25 cellular contexts compared by ENCODE assay signal in genomic region chr6:136654086-136654485, GRCh38.
DNase-seq lines count a peak whose midpoint lies in the region; ATAC-seq and TF ChIP-seq lines count a peak whose summit lies in the region.
"Had no signal": no experiment of that assay in that cellular context is flagged by ENCODE, and none has a peak within 500 bp of the region (broad histone marks: within the 10 kb centered on the region; RNA-seq: fewer than 3 reads in every experiment).

No MANE protein-coding gene starts in this region.

- H3K4me3 Mint-ChIP-seq in WTC11: no peak overlapping the region
- H3K4me3 Mint-ChIP-seq: activated B cell treated with CpG ODN at 0.5 μM for 24 hours; activated CD4-positive, alpha-beta memory T cell treated with anti-CD3 and anti-CD28 coated beads for 36 hours; activated naive CD8-positive, alpha-beta T cell treated with anti-CD3 and anti-CD28 coated beads, Interleukin-2, amount 10 ng/mL, durations not matched to agents 7 days and 5 days; effector memory CD8-positive, alpha-beta T cell had no signal

- H3K27me3 Mint-ChIP-seq in WTC11 (ENCODE audit: low read depth): no peaks in the 10 kb centered on the region
- H3K27me3 Mint-ChIP-seq: activated B cell treated with CpG ODN at 0.5 μM for 24 hours; activated CD4-positive, alpha-beta memory T cell treated with anti-CD3 and anti-CD28 coated beads for 36 hours; activated naive CD8-positive, alpha-beta T cell treated with anti-CD3 and anti-CD28 coated beads, Interleukin-2, amount 10 ng/mL, durations not matched to agents 7 days and 5 days; effector memory CD8-positive, alpha-beta T cell had no signal

- WGBS in SK-N-SH (ENCODE audit: low lambda C conversion rate): 98% methylated on average over 2 of the region's 2 CpGs

- peaks cover 0 to 3% of the 10 kb centered on the region in 2 experiments for H3K36me3 ChIP-seq in SK-N-SH (replicated peaks in 1 of 2; ENCODE audit: control insufficient read depth in 1 of 2, insufficient read depth in 2 of 2, low read length in 1 of 2)
- H3K36me3 ChIP-seq: transverse colon had no signal

- TF ChIP-seq RAD21 in SK-N-SH (IDR thresholded peaks at IDR 0.05; ENCODE audit: low read length): no peak

- no peaks in the 10 kb centered on the region for H3K9me3 ChIP-seq in SK-N-SH
- H3K9me3 ChIP-seq: A549, BLaER1, body of pancreas, heart left ventricle, transverse colon had no signal

- no peaks in the 10 kb centered on the region for H3K4me1 Mint-ChIP-seq in WTC11
- H3K4me1 Mint-ChIP-seq: activated B cell treated with CpG ODN at 0.5 μM for 24 hours had no signal

- TF ChIP-seq EP300 in SK-N-SH (IDR thresholded peaks at IDR 0.05; ENCODE audit: borderline replicate concordance in 1 of 2, low read depth in 1 of 2, low read length in 1 of 2): no peak

- H3F3A ChIP-seq in SK-N-SH (replicated peaks; ENCODE audit: insufficient read depth): peaks cover 3% of the 10 kb centered on the region

- no peaks in the 10 kb centered on the region for H3K9me2 ChIP-seq in SK-N-SH

- H3K9ac ChIP-seq in SK-N-SH: no peak overlapping the region
- H3K9ac ChIP-seq: BLaER1 had no signal

- no peaks in the 10 kb centered on the region for H4K20me1 ChIP-seq in SK-N-SH (ENCODE audit: insufficient read depth)
- H4K20me1 ChIP-seq: BLaER1 had no signal

- DNase-seq in SK-N-SH (no peak), WTC11 (ENCODE audit: low spot score) (no peak), fibroblast of the aortic adventitia (ENCODE audit: low read depth) (no peak), A172 (ENCODE audit: low spot score) (no peak), retina (no peak)
- DNase-seq: activated B cell treated with CpG ODN at 0.5 μM for 24 hours; activated CD4-positive, alpha-beta memory T cell treated with anti-CD3 and anti-CD28 coated beads for 36 hours; activated effector memory CD4-positive, alpha-beta T cell treated with Interleukin-2 at 50 U/mL for 16 hours; activated naive CD8-positive, alpha-beta T cell treated with anti-CD3 and anti-CD28 coated beads, Interleukin-2, amount 10 ng/mL, durations not matched to agents 7 days and 5 days; body of pancreas; COR-L47; effector memory CD8-positive, alpha-beta T cell; heart left ventricle; mammary epithelial cell; NCI-H1105; NCI-H1930; NCI-H226; NCI-H82; Right ventricle myocardium superior; transverse colon had no signal

- CTCF ChIA-PET in SK-N-SH (lab: Yijun Ruan, JAX) (interaction anchor here (2.3 kb wide), 1 partner anchor 10 kb away, joined by 20 read pairs; no protein-coding TSS in a partner anchor), WTC11 (lab: Charles Lee) (interaction anchor here (1.9 kb wide), 1 partner anchor 138 kb away, joined by 5 read pairs; the partner anchor contains the start of gene MAP3K5)

- H3K27me3 ChIP-seq in SK-N-SH (ENCODE audit: insufficient read depth): no peaks in the 10 kb centered on the region
- H3K27me3 ChIP-seq: BLaER1, body of pancreas, heart left ventricle, transverse colon had no signal

- no peaks in the 10 kb centered on the region for H3K79me2 ChIP-seq in SK-N-SH (ENCODE audit: insufficient read depth)

- no peak overlapping the region for H2AFZ ChIP-seq in SK-N-SH (ENCODE audit: low read depth)

- TF ChIP-seq CTCF in SK-N-SH (IDR thresholded peaks at IDR 0.05) (peak; percentile 18; the same call in 1 of the 2 replicates), WTC11 (IDR thresholded peaks at IDR 0.05) (no peak), fibroblast of the aortic adventitia (IDR thresholded peaks at IDR 0.05; ENCODE audit: insufficient read depth, low read length) (peak; percentile 27)

- no peak overlapping the region for H3K27ac ChIP-seq in SK-N-SH (ENCODE audit: low read depth in 2 of 2, low read length in 1 of 2)
- H3K27ac ChIP-seq: A549, BLaER1, heart left ventricle, transverse colon had no signal

- ATAC-seq in SK-N-SH treated with all-trans-retinoic acid at 6 μM for 48 hours (no peak), WTC11 (peak; percentile 50; the same call in 1 of the 2 replicates), HG03378 (IDR thresholded peaks at IDR 0.05; ENCODE audit: unreplicated experiment) (no peak), esophagus mucosa (no peak)
- ATAC-seq: A549; body of pancreas; effector memory CD8-positive, alpha-beta T cell; heart left ventricle had no signal

- POLR2A ChIA-PET in SK-N-SH (lab: Yijun Ruan, JAX) (no interaction called here), WTC11 (lab: Charles Lee) (no interaction called here)

- no peak overlapping the region for H3K4me2 ChIP-seq in SK-N-SH
- H3K4me2 ChIP-seq: A549, BLaER1 had no signal

- no peaks in the 10 kb centered on the region for H3K36me3 Mint-ChIP-seq in WTC11

- H3K27ac Mint-ChIP-seq in WTC11: no peak overlapping the region
- H3K27ac Mint-ChIP-seq: activated B cell treated with CpG ODN at 0.5 μM for 24 hours; activated CD4-positive, alpha-beta memory T cell treated with anti-CD3 and anti-CD28 coated beads for 36 hours; activated naive CD8-positive, alpha-beta T cell treated with anti-CD3 and anti-CD28 coated beads, Interleukin-2, amount 10 ng/mL, durations not matched to agents 7 days and 5 days had no signal

- no peaks in the 10 kb centered on the region for H3K4me1 ChIP-seq in SK-N-SH (ENCODE audit: control insufficient read depth in 1 of 2, insufficient read depth in 2 of 2, low read depth in 1 of 2, low read length in 1 of 2)
- H3K4me1 ChIP-seq: A549, heart left ventricle, transverse colon had no signal

- H3K4me3 ChIP-seq in SK-N-SH (ENCODE audit: low read depth in 2 of 2, low read length in 1 of 2): no peak overlapping the region
- H3K4me3 ChIP-seq in fibroblast of the aortic adventitia (ENCODE audit: low read depth, low read length): no peak overlapping the region
- H3K4me3 ChIP-seq: A549, BLaER1, body of pancreas, heart left ventricle, transverse colon had no signal

- no peaks in the 10 kb centered on the region for H3K9me3 Mint-ChIP-seq in WTC11
- H3K9me3 Mint-ChIP-seq: activated B cell treated with CpG ODN at 0.5 μM for 24 hours; activated CD4-positive, alpha-beta memory T cell treated with anti-CD3 and anti-CD28 coated beads for 36 hours; activated naive CD8-positive, alpha-beta T cell treated with anti-CD3 and anti-CD28 coated beads, Interleukin-2, amount 10 ng/mL, durations not matched to agents 7 days and 5 days; effector memory CD8-positive, alpha-beta T cell had no signal

TF ChIP-seq in SK-N-SH treated with all-trans-retinoic acid at 6 μM for 48 hours, 23 proteins besides CTCF, POLR2A, EP300 and RAD21:
- TF ChIP-seq SNAI2 (CRISPR knock-in tag; IDR thresholded peaks at IDR 0.05): no peak

TF ChIP-seq in WTC11, 78 proteins besides CTCF, POLR2A, EP300 and RAD21:
- TF ChIP-seq, protein P1, sequence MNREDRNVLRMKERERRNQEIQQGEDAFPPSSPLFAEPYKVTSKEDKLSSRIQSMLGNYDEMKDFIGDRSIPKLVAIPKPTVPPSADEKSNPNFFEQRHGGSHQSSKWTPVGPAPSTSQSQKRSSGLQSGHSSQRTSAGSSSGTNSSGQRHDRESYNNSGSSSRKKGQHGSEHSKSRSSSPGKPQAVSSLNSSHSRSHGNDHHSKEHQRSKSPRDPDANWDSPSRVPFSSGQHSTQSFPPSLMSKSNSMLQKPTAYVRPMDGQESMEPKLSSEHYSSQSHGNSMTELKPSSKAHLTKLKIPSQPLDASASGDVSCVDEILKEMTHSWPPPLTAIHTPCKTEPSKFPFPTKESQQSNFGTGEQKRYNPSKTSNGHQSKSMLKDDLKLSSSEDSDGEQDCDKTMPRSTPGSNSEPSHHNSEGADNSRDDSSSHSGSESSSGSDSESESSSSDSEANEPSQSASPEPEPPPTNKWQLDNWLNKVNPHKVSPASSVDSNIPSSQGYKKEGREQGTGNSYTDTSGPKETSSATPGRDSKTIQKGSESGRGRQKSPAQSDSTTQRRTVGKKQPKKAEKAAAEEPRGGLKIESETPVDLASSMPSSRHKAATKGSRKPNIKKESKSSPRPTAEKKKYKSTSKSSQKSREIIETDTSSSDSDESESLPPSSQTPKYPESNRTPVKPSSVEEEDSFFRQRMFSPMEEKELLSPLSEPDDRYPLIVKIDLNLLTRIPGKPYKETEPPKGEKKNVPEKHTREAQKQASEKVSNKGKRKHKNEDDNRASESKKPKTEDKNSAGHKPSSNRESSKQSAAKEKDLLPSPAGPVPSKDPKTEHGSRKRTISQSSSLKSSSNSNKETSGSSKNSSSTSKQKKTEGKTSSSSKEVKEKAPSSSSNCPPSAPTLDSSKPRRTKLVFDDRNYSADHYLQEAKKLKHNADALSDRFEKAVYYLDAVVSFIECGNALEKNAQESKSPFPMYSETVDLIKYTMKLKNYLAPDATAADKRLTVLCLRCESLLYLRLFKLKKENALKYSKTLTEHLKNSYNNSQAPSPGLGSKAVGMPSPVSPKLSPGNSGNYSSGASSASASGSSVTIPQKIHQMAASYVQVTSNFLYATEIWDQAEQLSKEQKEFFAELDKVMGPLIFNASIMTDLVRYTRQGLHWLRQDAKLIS (CRISPR knock-in tag; IDR thresholded peaks at IDR 0.05; ENCODE audit: borderline replicate concordance): no peak
- TF ChIP-seq SMAD3 (CRISPR knock-in tag; IDR thresholded peaks at IDR 0.05; ENCODE audit: borderline replicate concordance) (no peak), ESRRA (CRISPR knock-in tag; IDR thresholded peaks at IDR 0.05; ENCODE audit: borderline replicate concordance) (no peak), ZBTB43 (CRISPR knock-in tag; IDR thresholded peaks at IDR 0.05) (no peak)

Comparison
In these comparisons a context has a peak if more than half of its experiments do, and no peak if none do; other contexts are left out.
1. Of the 6 proteins assayed by ChIP-seq in both WTC11 and SK-N-SH: peak only in WTC11: none; only in SK-N-SH: CTCF; in both: none; in neither: 5.